ENCODE assay signal across 1 cellular context in genomic region chr2:6921321-6921922, GRCh38.
TF ChIP-seq lines count a peak whose summit lies in the region.

No MANE protein-coding gene starts in this region.

TF ChIP-seq in SK-N-SH treated with all-trans-retinoic acid at 6 μM for 48 hours, 23 proteins besides CTCF, POLR2A, EP300 and RAD21 (continued from another document):
- no peak for TF ChIP-seq TSHZ2 (CRISPR knock-in tag; IDR thresholded peaks at IDR 0.05)
- TF ChIP-seq CSRNP3 (CRISPR knock-in tag; IDR thresholded peaks at IDR 0.05): no peak
TF ChIP-seq in SK-N-SH treated with all-trans-retinoic acid at 6 μM for 48 hours: peak in this region for 0.
